20 cellular contexts compared by ENCODE assay signal in the genomic region with DNA sequence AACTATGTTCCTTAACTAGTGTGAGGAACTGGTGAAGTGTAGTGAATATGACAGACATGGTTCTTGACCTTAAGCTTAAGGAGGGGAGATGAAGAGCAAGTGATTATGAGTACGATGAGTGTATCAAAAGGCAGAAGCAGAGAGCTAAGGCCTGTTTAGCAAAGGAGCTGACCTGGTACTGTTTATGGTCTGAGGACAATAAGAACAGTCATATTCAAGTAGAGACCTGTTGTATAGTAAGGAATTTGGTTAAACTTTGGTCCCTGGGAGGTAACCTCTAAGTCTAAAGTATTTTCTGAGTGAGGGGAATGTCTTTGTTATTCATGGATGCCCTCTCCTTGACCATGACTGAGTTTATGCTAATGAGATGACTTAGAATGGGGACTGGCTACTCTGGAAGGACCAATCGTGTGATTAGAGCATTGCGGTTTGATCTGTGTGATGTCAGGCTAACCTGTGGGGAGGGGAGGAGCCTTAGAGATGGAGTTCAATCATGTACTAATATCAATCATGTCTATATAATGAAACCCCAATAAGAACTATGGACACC.
DNase-seq lines count a peak whose midpoint lies in the region; ATAC-seq and TF ChIP-seq lines count a peak whose summit lies in the region.
"Had no signal": no experiment of that assay in that cellular context is flagged by ENCODE, and none has a peak within 500 bp of the region (broad histone marks: within the 10 kb centered on the region; RNA-seq: fewer than 3 reads in every experiment).

No MANE protein-coding gene starts in this region.

- peaks cover 6% of the 10 kb centered on the region for H3K9me3 ChIP-seq in RWPE2 (ENCODE audit: severe bottlenecking)
- H3K9me3 ChIP-seq: Peyer's patch had no signal

- H3K27ac ChIP-seq in RWPE2 (ENCODE audit: poor library complexity, severe bottlenecking) (no peak overlapping the region), epithelial cell of prostate (no peak overlapping the region)
- H3K27ac ChIP-seq: Peyer's patch, SJCRH30 had no signal

- no peaks in the 10 kb centered on the region for H3K36me3 ChIP-seq in H7 (replicated peaks; ENCODE audit: control insufficient read depth, insufficient read depth, low read length)
- H3K36me3 ChIP-seq in RWPE2 (ENCODE audit: low read depth): no peaks in the 10 kb centered on the region
- H3K36me3 ChIP-seq: Peyer's patch, SJCRH30 had no signal

- H3K27me3 ChIP-seq in H7 (ENCODE audit: control insufficient read depth, insufficient read depth, low read length): no peaks in the 10 kb centered on the region
- H3K27me3 ChIP-seq in RWPE2 (ENCODE audit: insufficient read depth, poor library complexity, severe bottlenecking): peaks cover 5% of the 10 kb centered on the region
- H3K27me3 ChIP-seq: Peyer's patch, SJCRH30 had no signal

- ATAC-seq in RWPE2 (ENCODE audit: low read depth): peak; percentile 23; the same call in 1 of the 3 replicates
- no peak for ATAC-seq in GM21619 (IDR thresholded peaks at IDR 0.05; ENCODE audit: unreplicated experiment)

- no peak for TF ChIP-seq CTCF in RWPE2 (IDR thresholded peaks at IDR 0.05; ENCODE audit: poor library complexity, severe bottlenecking)

- DNase-seq in H7 (peak; percentile 26), RWPE2 (ENCODE audit: low spot score) (no peak), epithelial cell of prostate (ENCODE audit: low read depth, low spot score) (peak; percentile 12), renal cortical epithelial cell (ENCODE audit: low read depth) (peak; percentile 35), NCI-H2227 (lab: John Stamatoyannopoulos, UW; ENCODE audit: unreplicated experiment) (no peak)
- no peak for DNase-seq in activated CD8-positive, alpha-beta memory T cell treated with anti-CD3 and anti-CD28 coated beads, Interleukin-2, amount 50 U/mL, for 4 hours
- DNase-seq: AML-193; C1 segment of cervical spinal cord; GDM1; KBM-7; NCI-H1105; NCI-H146; NCI-H2029 treated with DMSO at 0.1 percent for 48 hours; NCI-H345; NCI-H524; NCI-H774; NK-92 treated with Interleukin-12 subunit alpha and Interleukin-12 subunit beta, amount 100 ng/mL, for 24 hours; Peyer's patch; SJCRH30 had no signal

- no peaks in the 10 kb centered on the region for H3K4me1 ChIP-seq in RWPE2 (ENCODE audit: insufficient read depth, poor library complexity, severe bottlenecking)
- H3K4me1 ChIP-seq: Peyer's patch had no signal

- H3K4me3 ChIP-seq in H7 (ENCODE audit: insufficient read depth, low read depth, low read length) (no peak overlapping the region), RWPE2 (ENCODE audit: severe bottlenecking) (no peak overlapping the region)
- H3K4me3 ChIP-seq: Peyer's patch, SJCRH30 had no signal

Comparison
In these comparisons a context has a peak if more than half of its experiments do, and no peak if none do; other contexts are left out.
1. DNase-seq: peak in H7 (single experiment), epithelial cell of prostate (single experiment) and renal cortical epithelial cell (single experiment); none in RWPE2 (single experiment), activated CD8-positive, alpha-beta memory T cell treated with anti-CD3 and anti-CD28 coated beads, Interleukin-2, amount 50 U/mL, for 4 hours (single experiment) and NCI-H2227 (single experiment).